In the genomic region with DNA sequence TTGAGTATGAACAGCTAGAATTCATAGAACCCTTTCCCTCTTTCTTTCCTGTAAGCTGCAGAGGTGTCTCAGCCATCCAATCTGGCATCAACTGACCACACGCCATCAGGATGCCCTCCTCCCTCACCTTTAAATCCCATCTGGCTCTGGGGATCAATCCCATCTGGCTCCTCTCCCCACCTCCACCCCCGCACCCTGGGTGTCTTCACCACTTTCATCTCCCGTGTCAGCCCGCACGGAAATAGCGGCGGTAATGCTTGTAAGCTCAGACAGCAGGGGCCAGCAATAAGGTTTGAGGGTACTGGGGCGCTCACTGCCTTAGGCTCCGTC, we compare ENCODE assay signal across 8 cellular contexts. TPM values are rescaled to one million over a fixed set of nuclear protein-coding genes. Genes with fewer than 3 reads are reported as not detected.
DNase-seq lines count a peak whose midpoint lies in the region; ATAC-seq, FAIRE-seq and TF ChIP-seq lines count a peak whose summit lies in the region.

No MANE protein-coding gene starts in this region.

- no peak for DNase-seq in choroid plexus epithelial cell (ENCODE audit: low read depth)
- DNase-seq in nephron progenitor cell = no peak
- no peak for DNase-seq in GM12891 (ENCODE audit: insufficient read length, low spot score)
- DNase-seq in NCI-H2196 treated with DMSO at 0.1 percent for 48 hours (lab: John Stamatoyannopoulos, UW; ENCODE audit: unreplicated experiment) = no peak

- H3K36me3 ChIP-seq in ES-I3 (ENCODE audit: insufficient read depth, low read length) (0 out of 2 replicates have a peak, but pooled peaks cover under 1% of the 10 kb centered on the region), OCI-LY1 (ENCODE audit: insufficient read depth, low read length) (peaks cover 45% of the 10 kb centered on the region)

- H2AFZ ChIP-seq in OCI-LY1 (ENCODE audit: low read length) = no peak overlapping the region

- H3K79me2 ChIP-seq in OCI-LY1 (ENCODE audit: insufficient read depth, low read length) = no peaks in the 10 kb centered on the region

- H3K4me3 ChIP-seq in OCI-LY1 (ENCODE audit: low read depth, low read length, poor library complexity, severe bottlenecking) (peak overlapping the region; percentile 83), choroid plexus epithelial cell (ENCODE audit: low read depth, low read length) (peak overlapping the region; percentile 60)

- peaks cover 74% of the 10 kb centered on the region for H3K27me3 Mint-ChIP-seq in nephron progenitor cell (ENCODE audit: low read depth, poor library complexity)

- H3K9me3 ChIP-seq in ES-I3 (ENCODE audit: control insufficient read depth, insufficient read depth, low read length) (no peaks in the 10 kb centered on the region), OCI-LY1 (ENCODE audit: low read length) (no peaks in the 10 kb centered on the region)

- no peak for TF ChIP-seq POLR2A in GM12891 (IDR thresholded peaks at IDR 0.05; ENCODE audit: low read depth, low read length)

- no peak overlapping the region for H3K27ac Mint-ChIP-seq in nephron progenitor cell

- H3K27me3 ChIP-seq in OCI-LY1 (ENCODE audit: insufficient read depth, low read length) = no peaks in the 10 kb centered on the region

- H3K9me3 Mint-ChIP-seq in nephron progenitor cell = no peaks in the 10 kb centered on the region

- peak overlapping the region; percentile 98 for H3K27ac ChIP-seq in OCI-LY1 (ENCODE audit: low read depth, low read length, poor library complexity, severe bottlenecking)

- 0 out of 2 replicates have a peak, but pooled peaks cover 5% of the 10 kb centered on the region for H3F3A ChIP-seq in OCI-LY1 (ENCODE audit: insufficient read depth, low read length)

- no peaks in the 10 kb centered on the region for H3K9me2 ChIP-seq in OCI-LY1 (ENCODE audit: low read depth, low read length)

- peaks cover 21% of the 10 kb centered on the region for H3K4me1 ChIP-seq in ES-I3 (ENCODE audit: insufficient read depth, low read length)
- peaks cover 65% of the 10 kb centered on the region for H3K4me1 ChIP-seq in OCI-LY1 (ENCODE audit: insufficient read depth, low read length, severe bottlenecking)

- TF ChIP-seq CTCF in OCI-LY1 (IDR thresholded peaks at IDR 0.05; ENCODE audit: low read length) (no peak), choroid plexus epithelial cell (conservative IDR thresholded peaks at IDR 0.05; ENCODE audit: low read depth, low read length) (no peak), nephron progenitor cell (IDR thresholded peaks at IDR 0.05) (no peak)

- H3K9ac ChIP-seq in ES-I3 (ENCODE audit: low read depth, low read length) (peak overlapping the region; percentile 56; the same call in 1 of the 2 replicates), OCI-LY1 (ENCODE audit: low read length) (peak overlapping the region; percentile 89)

- peaks cover 8% of the 10 kb centered on the region for H3K36me3 Mint-ChIP-seq in nephron progenitor cell (ENCODE audit: low read depth)

- H3K4me1 Mint-ChIP-seq in nephron progenitor cell = peaks cover 43% of the 10 kb centered on the region

- ATAC-seq in GM19397 (IDR thresholded peaks at IDR 0.05; ENCODE audit: unreplicated experiment) (no peak), GM21381 (IDR thresholded peaks at IDR 0.05; ENCODE audit: unreplicated experiment) (no peak)

- H3K4me3 Mint-ChIP-seq in nephron progenitor cell = peak overlapping the region; percentile 76

- peak overlapping the region; percentile 79 for H3K4me2 ChIP-seq in OCI-LY1 (ENCODE audit: low read length)

- FAIRE-seq in GM12891 (lab: Jason Lieb, UNC) = no peak

- H4K20me1 ChIP-seq in OCI-LY1 (ENCODE audit: insufficient read depth, low read length) = no peaks in the 10 kb centered on the region

TF ChIP-seq in GM12891, 5 proteins besides CTCF, POLR2A, EP300 and RAD21:
- TF ChIP-seq POU2F2 (IDR thresholded peaks at IDR 0.05; ENCODE audit: low read depth, low read length) (no peak), TAF1 (IDR thresholded peaks at IDR 0.05; ENCODE audit: low read depth, low read length) (no peak), SPI1 (IDR thresholded peaks at IDR 0.05; ENCODE audit: low read depth, low read length) (no peak), PAX5 (IDR thresholded peaks at IDR 0.05; ENCODE audit: insufficient read depth, low read length, severe bottlenecking) (no peak), POLR2AphosphoS5 (IDR thresholded peaks at IDR 0.05; ENCODE audit: low read depth, low read length) (no peak)

RNA-seq across cellular contexts. Expression of a gene that starts 0.5 kb away (rescaled TPM):
- polyA plus RNA-seq in GM12891 (2012; ENCODE audit: low read depth, missing spikeins) = 0.06 TPM

RNA-seq across cellular contexts. Expression of a gene that starts 1.2 kb away (rescaled TPM):
- 114 TPM for polyA plus RNA-seq in GM12891 (2012; ENCODE audit: low read depth, missing spikeins)

RNA-seq across cellular contexts. Expression of a gene that starts 7.3 kb away (rescaled TPM):
- polyA plus RNA-seq in GM12891 (2012; ENCODE audit: low read depth, missing spikeins) = 31.0 TPM

RNA-seq across cellular contexts. Expression of a gene that starts 7.3 kb away (rescaled TPM):
- 2.2 TPM for polyA plus RNA-seq in GM12891 (2012; ENCODE audit: low read depth, missing spikeins)

RNA-seq across cellular contexts. Expression of a gene that starts 22.9 kb away (rescaled TPM):
- 55.5 TPM for polyA plus RNA-seq in GM12891 (2012; ENCODE audit: low read depth, missing spikeins)
